9 cellular contexts compared by ENCODE assay signal in genomic region chr7:115676080-115676479, GRCh38.
DNase-seq lines count a peak whose midpoint lies in the region; ATAC-seq and TF ChIP-seq lines count a peak whose summit lies in the region.
"Had no signal": no experiment of that assay in that cellular context is flagged by ENCODE, and none has a peak within 500 bp of the region (broad histone marks: within the 10 kb centered on the region; RNA-seq: fewer than 3 reads in every experiment).

No MANE protein-coding gene starts in this region.

- no peak overlapping the region for H3K4me3 ChIP-seq in mammary epithelial cell (replicated peaks in 1 of 3; ENCODE audit: insufficient read depth in 1 of 3, low read depth in 2 of 3, low read length in 3 of 3)
- H3K4me3 ChIP-seq in upper lobe of right lung, result no peak overlapping the region
- H3K4me3 ChIP-seq in CD4-positive, alpha-beta memory T cell (ENCODE audit: low read length in 2 of 2), result no peak overlapping the region

- H3K36me3 Mint-ChIP-seq in MCF 10A (ENCODE audit: insufficient read depth, unreplicated experiment), result no peaks in the 10 kb centered on the region
- H3K36me3 Mint-ChIP-seq in CD4-positive, alpha-beta memory T cell, result no peaks in the 10 kb centered on the region

- intact Hi-C loops in mammary epithelial cell (cut with micrococcal nuclease), result no loop called here
- intact Hi-C loops in MCF 10A (cut with micrococcal nuclease), result loop anchor here (5.0 kb wide), 1 partner anchor 809 kb away; no protein-coding TSS in a partner anchor
- intact Hi-C loops in upper lobe of right lung (cut with DNase I), result no loop called here
- intact Hi-C loops in CD4-positive, alpha-beta memory T cell (cut with micrococcal nuclease), result no loop called here

- no peak overlapping the region for H2AFZ ChIP-seq in mammary epithelial cell (ENCODE audit: low read depth, low read length)

- dilution Hi-C loops in mammary epithelial cell (cut with HindIII; ENCODE audit: low sequenced_read_pairs), result no loop called here

- CTCF ChIA-PET in mammary epithelial cell (lab: Charles Lee; ENCODE audit: low non-redundant PET) (no interaction called here), MCF 10A (lab: Yijun Ruan, JAX) (no interaction called here)
- CTCF ChIA-PET in CD4-positive, alpha-beta memory T cell (lab: Charles Lee; ENCODE audit: partially characterized antibody), result no interaction called here

- peak; percentile 49 for ATAC-seq in upper lobe of right lung
- no peak for ATAC-seq in GM21367 (IDR thresholded peaks at IDR 0.05; ENCODE audit: unreplicated experiment)

- H3K4me2 ChIP-seq in mammary epithelial cell (ENCODE audit: insufficient read depth, low read depth, low read length), result no peak overlapping the region

- no peak overlapping the region for H3K4me3 Mint-ChIP-seq in MCF 10A (ENCODE audit: unreplicated experiment)
- H3K4me3 Mint-ChIP-seq in CD4-positive, alpha-beta memory T cell, result no peak overlapping the region
- H3K4me3 Mint-ChIP-seq: CD4-positive, alpha-beta T cell had no signal

- 67% methylated on average over 10 of the region's 10 CpGs for whole genome bisulfite sequencing in mammary epithelial cell (ENCODE audit: low coverage, missing lambda C conversion rate)

- POLR2A ChIA-PET in MCF 10A (lab: Yijun Ruan, JAX), result no interaction called here
- POLR2A ChIA-PET in CD4-positive, alpha-beta memory T cell (lab: Charles Lee; ENCODE audit: partially characterized antibody), result no interaction called here

- in situ Hi-C loops in mammary epithelial cell (cut with MboI; ENCODE audit: low sequenced_read_pairs in 2 of 2), result loop anchor here in 1 of 2 donors (25.0 kb wide), 1 partner anchor 814 kb away; no protein-coding TSS in a partner anchor

- no peaks in the 10 kb centered on the region for H3K9me3 Mint-ChIP-seq in MCF 10A (ENCODE audit: unreplicated experiment)
- H3K9me3 Mint-ChIP-seq in CD4-positive, alpha-beta memory T cell, result no peaks in the 10 kb centered on the region
- H3K9me3 Mint-ChIP-seq: CD4-positive, alpha-beta T cell had no signal

- H3K27ac Mint-ChIP-seq in MCF 10A (ENCODE audit: low read depth, unreplicated experiment), result no peak overlapping the region
- no peak overlapping the region for H3K27ac Mint-ChIP-seq in CD4-positive, alpha-beta memory T cell
- H3K27ac Mint-ChIP-seq: CD4-positive, alpha-beta T cell had no signal

- H3K27ac ChIP-seq in mammary epithelial cell (ENCODE audit: insufficient read depth, low read depth, low read length), result no peak overlapping the region
- no peak overlapping the region for H3K27ac ChIP-seq in upper lobe of right lung
- no peak overlapping the region for H3K27ac ChIP-seq in CD4-positive, alpha-beta memory T cell (ENCODE audit: low read depth, low read length)

- H3K9ac ChIP-seq in mammary epithelial cell (ENCODE audit: insufficient read depth, low read length), result no peak overlapping the region

- H3K79me2 ChIP-seq in mammary epithelial cell (ENCODE audit: insufficient read depth, low read length), result no peaks in the 10 kb centered on the region

- H3K4me1 Mint-ChIP-seq in MCF 10A (ENCODE audit: insufficient read depth, unreplicated experiment), result no peaks in the 10 kb centered on the region
- no peaks in the 10 kb centered on the region for H3K4me1 Mint-ChIP-seq in CD4-positive, alpha-beta memory T cell

- H4K20me1 ChIP-seq in mammary epithelial cell (ENCODE audit: insufficient read depth, low read length), result no peaks in the 10 kb centered on the region

- no TSS peak for BruUV-seq in mammary epithelial cell (replicated peaks; lab: Mats Ljungman, UMichigan)
- no TSS peak for BruUV-seq in MCF 10A (replicated peaks; lab: Mats Ljungman, UMichigan)

- no peaks in the 10 kb centered on the region for H3K4me1 ChIP-seq in mammary epithelial cell (ENCODE audit: insufficient read depth, low read length)
- peaks cover 4% of the 10 kb centered on the region for H3K4me1 ChIP-seq in upper lobe of right lung
- no peaks in the 10 kb centered on the region for H3K4me1 ChIP-seq in CD4-positive, alpha-beta memory T cell (ENCODE audit: insufficient read depth, low read length)

- peak; percentile 4 for DNase-seq in mammary epithelial cell
- no peak for DNase-seq in MCF 10A (ENCODE audit: unreplicated experiment)
- peak; percentile 78 to 79 for DNase-seq in SHP77 (lab: John Stamatoyannopoulos, UW)
- peak; percentile 63 for DNase-seq in islet precursor cell
- DNase-seq in upper lobe of right lung, result no peak
- no peak for DNase-seq in GM03348 (ENCODE audit: low spot score)
- no peak for DNase-seq in CD4-positive, alpha-beta memory T cell
- DNase-seq: CD4-positive, alpha-beta T cell had no signal

- no peaks in the 10 kb centered on the region for H3K36me3 ChIP-seq in mammary epithelial cell (ENCODE audit: insufficient read depth, low read length)
- H3K36me3 ChIP-seq in upper lobe of right lung, result no peaks in the 10 kb centered on the region
- H3K36me3 ChIP-seq in CD4-positive, alpha-beta memory T cell (ENCODE audit: insufficient read depth, low read length), result no peaks in the 10 kb centered on the region

- TF ChIP-seq CTCF in mammary epithelial cell (conservative IDR thresholded peaks at IDR 0.05 in 1 of 2, IDR thresholded peaks at IDR 0.05 in 1 of 2; ENCODE audit: extremely low read depth in 1 of 2, insufficient read depth in 1 of 2, low read depth in 1 of 2, low read length in 2 of 2), result peak in 1 of 2 donors; percentile 33
- no peak for TF ChIP-seq CTCF in MCF 10A (IDR thresholded peaks at IDR 0.05; ENCODE audit: unreplicated experiment)
- peak; percentile 10 for TF ChIP-seq CTCF in upper lobe of right lung (IDR thresholded peaks at IDR 0.05)

- H3K9me3 ChIP-seq in mammary epithelial cell (replicated peaks; ENCODE audit: insufficient read depth, low read length) (no peaks in the 10 kb centered on the region), upper lobe of right lung (no peaks in the 10 kb centered on the region)
- H3K9me3 ChIP-seq in CD4-positive, alpha-beta memory T cell (ENCODE audit: control insufficient read depth in 1 of 2, low read length in 2 of 2), result no peaks in the 10 kb centered on the region

- peaks cover 97% of the 10 kb centered on the region for H3K27me3 Mint-ChIP-seq in MCF 10A (ENCODE audit: insufficient read depth, unreplicated experiment)
- H3K27me3 Mint-ChIP-seq in CD4-positive, alpha-beta memory T cell, result peaks cover 1 to 2% of the 10 kb centered on the region in 2 donors
- H3K27me3 Mint-ChIP-seq: CD4-positive, alpha-beta T cell had no signal

- H3K27me3 ChIP-seq in mammary epithelial cell (ENCODE audit: insufficient read depth, low read length) (no peaks in the 10 kb centered on the region), upper lobe of right lung (no peaks in the 10 kb centered on the region)
- H3K27me3 ChIP-seq in CD4-positive, alpha-beta memory T cell (ENCODE audit: insufficient read depth, low read length), result no peaks in the 10 kb centered on the region

Comparison
In these comparisons a context has a peak if more than half of its experiments do, and no peak if none do; other contexts are left out.
1. DNase-seq: peak in mammary epithelial cell (single experiment), SHP77 (2 of 2) and islet precursor cell (single experiment); none in MCF 10A (single experiment), upper lobe of right lung (single experiment), GM03348 (single experiment) and CD4-positive, alpha-beta memory T cell (0 of 5).